Comparison of ENCODE assay signal across 17 cellular contexts in genomic region chr6:44194326-44194725, GRCh38. TPM values are rescaled to one million over a fixed set of nuclear protein-coding genes. Genes with fewer than 3 reads are reported as not detected.
A peak's percentile ranks its signal among the peaks of the same experiment; 100 is the strongest.
DNase-seq lines count a peak whose midpoint lies in the region; ATAC-seq and TF ChIP-seq lines count a peak whose summit lies in the region.
"Had no signal": no experiment of that assay in that cellular context is flagged by ENCODE, and none has a peak within 500 bp of the region (broad histone marks: within the 10 kb centered on the region; RNA-seq: fewer than 3 reads in every experiment).

No MANE protein-coding gene starts in this region.

- ATAC-seq in esophagus mucosa (peak; percentile 20), GM21423 (IDR thresholded peaks at IDR 0.05; ENCODE audit: unreplicated experiment) (no peak)

- H3K36me3 Mint-ChIP-seq in H9 (ENCODE audit: insufficient read depth in 1 of 3, low read depth in 3 of 3) (no peaks in the 10 kb centered on the region), neural progenitor cell (no peaks in the 10 kb centered on the region)
- H3K36me3 Mint-ChIP-seq: CD4-positive, CD25-positive, alpha-beta regulatory T cell had no signal

- no peaks in the 10 kb centered on the region for H3K79me1 ChIP-seq in H9 (ENCODE audit: insufficient read depth, low read depth, low read length, poor library complexity, severe bottlenecking)

- no peak overlapping the region for H3K23ac ChIP-seq in H9 (ENCODE audit: insufficient read length, low read depth, low read length)

- no peak overlapping the region for H3T11ph ChIP-seq in H9 (ENCODE audit: low read length)

- DNase-seq in AG08396 (ENCODE audit: low spot score) (peak; percentile 2), H9 (no peak), neural progenitor cell (ENCODE audit: low spot score) (no peak), globus pallidus (ENCODE audit: low spot score) (no peak)
- no peak for DNase-seq in activated CD4-positive, alpha-beta T cell treated with anti-CD3 and anti-CD28 coated beads, Interleukin-2, amount 50 U/mL, for 1 hour
- no peak for DNase-seq in effector CD4-positive, alpha-beta T cell
- DNase-seq: 8988T; CD4-positive, CD25-positive, alpha-beta regulatory T cell; DMS 273 treated with DMSO at 0.1 percent for 48 hours; DMS79 treated with DMSO at 0.1 percent for 48 hours; EL; GM23248 had no signal

- no peak overlapping the region for H4K91ac ChIP-seq in H9 (ENCODE audit: insufficient read length, low read depth, low read length)

- no peak overlapping the region for H3K4me2 ChIP-seq in H9 (ENCODE audit: insufficient read depth, insufficient read length, low read length)
- H3K4me2 ChIP-seq in neural progenitor cell: no peak overlapping the region
- H3K4me2 ChIP-seq: BLaER1 treated with 17β-estradiol and CSF1 and Interleukin-3, amounts not matched to agents 10 nM and 100 nM had no signal

- H4K8ac ChIP-seq in H9 (replicated peaks; ENCODE audit: insufficient read length, low read depth, low read length): peak overlapping the region; percentile 41

- no peak overlapping the region for H2BK5ac ChIP-seq in H9 (ENCODE audit: insufficient read length, low read length)

- H3K4me3 ChIP-seq in neural progenitor cell: no peak overlapping the region
- H3K4me3 ChIP-seq: BLaER1 treated with 17β-estradiol and CSF1 and Interleukin-3, amounts not matched to agents 10 nM and 100 nM; GM23248; HAP-1 had no signal

- no CpG with 5 or more reads among the region's 5 CpGs for WGBS in H9 (ENCODE audit: extremely low coverage, insufficient read length, low lambda C conversion rate)

- H3K9me3 ChIP-seq in H9 (ENCODE audit: control insufficient read depth, low read depth, low read length) (no peaks in the 10 kb centered on the region), neural progenitor cell (ENCODE audit: low read depth) (no peaks in the 10 kb centered on the region)
- H3K9me3 ChIP-seq: BLaER1 treated with 17β-estradiol and CSF1 and Interleukin-3, amounts not matched to agents 10 nM and 100 nM; HAP-1 had no signal

- no peaks in the 10 kb centered on the region for H3K79me2 ChIP-seq in H9 (ENCODE audit: insufficient read depth, low read length)
- no peaks in the 10 kb centered on the region for H3K79me2 ChIP-seq in neural progenitor cell (ENCODE audit: low read depth)

- TF ChIP-seq CTCF in H9 (conservative IDR thresholded peaks at IDR 0.05) (no peak), neural progenitor cell (IDR thresholded peaks at IDR 0.05) (no peak)

- H4K20me1 ChIP-seq in H9 (ENCODE audit: control insufficient read depth, insufficient read depth, insufficient read length): peaks cover 2% of the 10 kb centered on the region
- H4K20me1 ChIP-seq in neural progenitor cell (ENCODE audit: low read depth): no peaks in the 10 kb centered on the region
- H4K20me1 ChIP-seq: BLaER1 treated with 17β-estradiol and CSF1 and Interleukin-3, amounts not matched to agents 10 nM and 100 nM had no signal

- H3K18ac ChIP-seq in H9 (ENCODE audit: insufficient read length, low read depth, low read length): no peak overlapping the region

- H2BK15ac ChIP-seq in H9 (ENCODE audit: low read depth, low read length): no peak overlapping the region

- H3K9ac ChIP-seq in H9 (ENCODE audit: extremely low read depth, insufficient read length, low read length): no peak overlapping the region
- H3K9ac ChIP-seq in neural progenitor cell: no peak overlapping the region
- H3K9ac ChIP-seq: BLaER1 treated with 17β-estradiol and CSF1 and Interleukin-3, amounts not matched to agents 10 nM and 100 nM; GM23248 had no signal

- peaks cover 12% of the 10 kb centered on the region for H3F3A ChIP-seq in neural progenitor cell (ENCODE audit: low read depth)

- no peaks in the 10 kb centered on the region for H3K36me3 ChIP-seq in neural progenitor cell
- H3K36me3 ChIP-seq: BLaER1 treated with 17β-estradiol and CSF1 and Interleukin-3, amounts not matched to agents 10 nM and 100 nM; HAP-1 had no signal

- H2AFZ ChIP-seq in H9 (ENCODE audit: low read length) (no peak overlapping the region), neural progenitor cell (replicated peaks) (no peak overlapping the region)
- H2AFZ ChIP-seq: GM23248 had no signal

- H3K27me3 ChIP-seq in H9 (ENCODE audit: insufficient read depth, low read length): no peaks in the 10 kb centered on the region
- H3K27me3 ChIP-seq in neural progenitor cell: no peaks in the 10 kb centered on the region
- H3K27me3 ChIP-seq: BLaER1 treated with 17β-estradiol and CSF1 and Interleukin-3, amounts not matched to agents 10 nM and 100 nM had no signal

- no peaks in the 10 kb centered on the region; the same call in 1 of the 2 replicates for H3K27me3 Mint-ChIP-seq in H9 (ENCODE audit: low read depth)
- peaks cover 13% of the 10 kb centered on the region for H3K27me3 Mint-ChIP-seq in neural progenitor cell (ENCODE audit: insufficient read depth, low read depth)

- no peak overlapping the region for H4K5ac ChIP-seq in H9 (ENCODE audit: insufficient read length, low read depth, low read length)

- H3K27ac Mint-ChIP-seq in H9 (no peak overlapping the region; a peak in 1 of 7 replicates), neural progenitor cell (peak overlapping the region; percentile 64)
- H3K27ac Mint-ChIP-seq: CD4-positive, CD25-positive, alpha-beta regulatory T cell had no signal

- H3K4me1 ChIP-seq in H9 (ENCODE audit: insufficient read depth, low read length) (peaks cover 3% of the 10 kb centered on the region; the same call in 1 of the 2 replicates), neural progenitor cell (peaks cover 9% of the 10 kb centered on the region)
- H3K4me1 ChIP-seq: HAP-1 had no signal

- H3K9me3 Mint-ChIP-seq in H9: no peaks in the 10 kb centered on the region; a peak in 1 of 5 replicates
- H3K9me3 Mint-ChIP-seq in neural progenitor cell: no peaks in the 10 kb centered on the region

- no peak overlapping the region for H3K27ac ChIP-seq in H9 (ENCODE audit: insufficient read length, low read depth, low read length)
- H3K27ac ChIP-seq in neural progenitor cell: no peak overlapping the region
- H3K27ac ChIP-seq: BLaER1 treated with 17β-estradiol and CSF1 and Interleukin-3, amounts not matched to agents 10 nM and 100 nM; GM23248 had no signal

- no peak overlapping the region for H3K4ac ChIP-seq in H9 (ENCODE audit: low read depth, low read length)

- no peak overlapping the region for H3K14ac ChIP-seq in H9 (ENCODE audit: insufficient read depth, low read length)

- H3K4me1 Mint-ChIP-seq in H9 (peaks cover 11 to 16% of the 10 kb centered on the region in 2 experiments), neural progenitor cell (peaks cover 8% of the 10 kb centered on the region)
- H3K4me1 Mint-ChIP-seq: CD4-positive, CD25-positive, alpha-beta regulatory T cell had no signal

- no peak overlapping the region for H2AK5ac ChIP-seq in H9 (ENCODE audit: insufficient read length, low read length)

- no peak overlapping the region for H3K56ac ChIP-seq in H9 (ENCODE audit: insufficient read length, low read depth, low read length)

- H3K4me3 Mint-ChIP-seq in H9 (no peak overlapping the region), neural progenitor cell (no peak overlapping the region)

- H3K23me2 ChIP-seq in H9 (ENCODE audit: insufficient read length, low read depth, low read length, poor library complexity, severe bottlenecking): no peaks in the 10 kb centered on the region

- H2BK120ac ChIP-seq in H9 (ENCODE audit: low read depth, low read length, poor library complexity, severe bottlenecking): no peak overlapping the region

- H2BK12ac ChIP-seq in H9 (ENCODE audit: insufficient read length, low read depth, low read length): no peak overlapping the region

- H2BK20ac ChIP-seq in H9 (ENCODE audit: low read depth, low read length, poor library complexity, severe bottlenecking): no peak overlapping the region

RNA-seq across cellular contexts. Expression of gene MYMX, which starts 22.4 kb away (rescaled TPM):
- total RNA-seq in H9 (2021): 1.1 and 1.8 TPM in 2 replicates
- 0.44 TPM for total RNA-seq in esophagus mucosa
- 0.54 and 1.5 TPM in 2 replicates for total RNA-seq in neural progenitor cell (ENCODE audit: low replicate concordance)
- total RNA-seq: CD4-positive, CD25-positive, alpha-beta regulatory T cell; GM23248; HT1080 had no signal

RNA-seq across cellular contexts. Expression of gene SLC29A1, which starts 29.1 kb away (rescaled TPM):
- total RNA-seq in H9 (2021) (118 and 124 TPM in 2 replicates), esophagus mucosa (12.8 TPM), neural progenitor cell (ENCODE audit: low replicate concordance) (34.8 and 69.7 TPM in 2 replicates)

RNA-seq across cellular contexts. Expression of gene CAPN11, which starts 35.7 kb away (rescaled TPM):
- total RNA-seq in H9 (2021) (0.28 and 0.29 TPM in 2 replicates), esophagus mucosa (0.12 TPM), neural progenitor cell (ENCODE audit: low replicate concordance) (0.40 and 0.49 TPM in 2 replicates)
- total RNA-seq: CD4-positive, CD25-positive, alpha-beta regulatory T cell; GM23248; HT1080 had no signal

RNA-seq across cellular contexts. Expression of gene HSP90AB1, which starts 52.6 kb away (rescaled TPM):
- 1,986 and 2,056 TPM in 2 replicates for total RNA-seq in H9 (2021)
- 412 TPM for total RNA-seq in esophagus mucosa
- total RNA-seq in neural progenitor cell (ENCODE audit: low replicate concordance): 1,851 and 2,068 TPM in 2 replicates
